18 cellular contexts compared by ENCODE assay signal in the genomic region with DNA sequence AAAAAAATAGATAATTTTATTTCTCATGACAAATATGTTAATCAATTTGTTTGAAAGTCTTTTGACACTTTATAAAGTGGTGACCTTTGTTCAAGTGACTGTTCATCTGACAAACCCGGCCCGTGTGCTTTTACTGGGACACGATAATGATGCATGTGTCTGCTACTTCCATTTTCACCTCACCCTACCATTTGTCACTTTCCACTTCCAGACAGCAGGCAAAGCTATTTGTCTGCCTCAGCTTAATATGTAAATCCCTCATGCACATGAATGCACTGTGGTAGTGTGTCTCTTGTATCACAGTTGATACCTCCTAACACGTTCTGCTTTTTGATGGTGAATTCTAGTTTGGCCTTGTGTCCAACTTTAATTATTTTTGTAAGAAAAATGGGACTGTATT.
A peak's percentile ranks its signal among the peaks of the same experiment; 100 is the strongest.
DNase-seq lines count a peak whose midpoint lies in the region; ATAC-seq, FAIRE-seq and TF ChIP-seq lines count a peak whose summit lies in the region.
"Had no signal": no experiment of that assay in that cellular context is flagged by ENCODE, and none has a peak within 500 bp of the region (broad histone marks: within the 10 kb centered on the region; RNA-seq: fewer than 3 reads in every experiment).

No MANE protein-coding gene starts in this region.

- ATAC-seq in memory B cell (ENCODE audit: low read depth): no peak
- no peak for ATAC-seq in GM18909 (IDR thresholded peaks at IDR 0.05; ENCODE audit: poor library complexity, unreplicated experiment)
- ATAC-seq: GM23338 had no signal

- intact Hi-C loops in colonic mucosa (cut with DNase I): no loop called here

- no peak for TF ChIP-seq CTCF in neural cell (IDR thresholded peaks at IDR 0.05; ENCODE audit: poor library complexity, severe bottlenecking)
- TF ChIP-seq CTCF in colonic mucosa (IDR thresholded peaks at IDR 0.05): no peak

- no peaks in the 10 kb centered on the region; the same call in 1 of the 2 replicates for H3K4me1 ChIP-seq in HAP-1
- H3K4me1 ChIP-seq in colonic mucosa: no peaks in the 10 kb centered on the region
- peaks cover under 1% of the 10 kb centered on the region; the same call in 1 of the 2 replicates for H3K4me1 ChIP-seq in GM23248 (ENCODE audit: insufficient read depth)

- no peaks in the 10 kb centered on the region for H3K27me3 ChIP-seq in HAP-1 (ENCODE audit: low read depth)
- H3K27me3 ChIP-seq in neural cell (ENCODE audit: insufficient read depth, low read depth, low read length): no peaks in the 10 kb centered on the region
- H3K27me3 ChIP-seq in colonic mucosa: no peaks in the 10 kb centered on the region
- H3K27me3 ChIP-seq in GM23248 (replicated peaks; ENCODE audit: insufficient read depth): no peaks in the 10 kb centered on the region

- peak overlapping the region; percentile 53 for H3K27ac Mint-ChIP-seq in memory B cell
- H3K27ac Mint-ChIP-seq: CD4-positive, alpha-beta memory T cell; GM23338; H9; HFFc6 had no signal

- no peak for TF ChIP-seq RAD21 in neural cell (conservative IDR thresholded peaks at IDR 0.05)

- H3K9ac ChIP-seq in neural cell (ENCODE audit: low read length) (no peak overlapping the region), colonic mucosa (ENCODE audit: low read depth in 2 of 2, low read length in 2 of 2) (no peak overlapping the region), GM23248 (no peak overlapping the region)

- no peaks in the 10 kb centered on the region for H3K79me2 ChIP-seq in neural cell (replicated peaks; ENCODE audit: insufficient read depth, low read length)
- H3K79me2 ChIP-seq in GM23248 (ENCODE audit: insufficient read depth): no peaks in the 10 kb centered on the region

- no peaks in the 10 kb centered on the region for H3K27me3 Mint-ChIP-seq in memory B cell
- H3K27me3 Mint-ChIP-seq: CD4-positive, alpha-beta memory T cell had no signal

- peaks cover 3% of the 10 kb centered on the region for H3K4me1 Mint-ChIP-seq in memory B cell

- H3K4me2 ChIP-seq in neural cell (ENCODE audit: low read length): peak overlapping the region; percentile 18
- H3K4me2 ChIP-seq in GM23248 (ENCODE audit: unreplicated experiment): no peak overlapping the region
- H3K4me2 ChIP-seq: GM23338 had no signal

- no peaks in the 10 kb centered on the region for H3F3A ChIP-seq in neural cell (ENCODE audit: insufficient read depth, low read length, poor library complexity, severe bottlenecking)
- no peaks in the 10 kb centered on the region for H3F3A ChIP-seq in GM23248 (ENCODE audit: insufficient read depth)

- H2AFZ ChIP-seq in neural cell (ENCODE audit: low read depth, low read length): no peak overlapping the region
- no peak overlapping the region for H2AFZ ChIP-seq in GM23248
- H2AFZ ChIP-seq: GM23338 had no signal

- H3K9me3 Mint-ChIP-seq in memory B cell: no peaks in the 10 kb centered on the region
- H3K9me3 Mint-ChIP-seq: CD4-positive, alpha-beta memory T cell; HFFc6 had no signal

- peaks cover 11% of the 10 kb centered on the region for H3K36me3 ChIP-seq in HAP-1 (replicated peaks)
- H3K36me3 ChIP-seq in neural cell (ENCODE audit: insufficient read depth, low read length): no peaks in the 10 kb centered on the region
- H3K36me3 ChIP-seq in colonic mucosa: no peaks in the 10 kb centered on the region
- H3K36me3 ChIP-seq in GM23248 (ENCODE audit: low read depth): 0 out of 2 replicates have a peak, but pooled peaks cover 10% of the 10 kb centered on the region

- H3K4me3 ChIP-seq in HAP-1 (no peak overlapping the region), neural cell (ENCODE audit: low read length) (no peak overlapping the region), colonic mucosa (no peak overlapping the region), GM23248 (no peak overlapping the region)
- H3K4me3 ChIP-seq: GM23338 had no signal

- no peak for TF ChIP-seq POLR2A in GM12892 (IDR thresholded peaks at IDR 0.05; ENCODE audit: low read depth, low read length)

- peak overlapping the region; percentile 18 for H3K27ac ChIP-seq in neural cell (ENCODE audit: low read length)
- no peak overlapping the region for H3K27ac ChIP-seq in colonic mucosa
- no peak overlapping the region for H3K27ac ChIP-seq in GM23248

- peak; percentile 21 for FAIRE-seq in GM12892 (lab: Jason Lieb, UNC)
- FAIRE-seq: GM12891 had no signal

- H3K9me2 ChIP-seq in neural cell (ENCODE audit: insufficient read depth, low read length) (no peaks in the 10 kb centered on the region), GM23248 (ENCODE audit: insufficient read depth) (no peaks in the 10 kb centered on the region)

- H3K36me3 Mint-ChIP-seq in memory B cell: peaks cover 36% of the 10 kb centered on the region

- WGBS in GM23248 (ENCODE audit: low coverage in 1 of 2, low lambda C conversion rate in 2 of 2, missing lambda C conversion rate in 2 of 2), 2 experiments: 77 to 85% methylated on average over 4 of the region's 4 CpGs

- H3K9me3 ChIP-seq in HAP-1 (no peaks in the 10 kb centered on the region), neural cell (ENCODE audit: low read length) (no peaks in the 10 kb centered on the region), colonic mucosa (no peaks in the 10 kb centered on the region), GM23248 (ENCODE audit: low read depth) (no peaks in the 10 kb centered on the region)

- no peak overlapping the region for H3K4me3 Mint-ChIP-seq in memory B cell
- H3K4me3 Mint-ChIP-seq: CD4-positive, alpha-beta memory T cell; GM23338; H9; HFFc6 had no signal

- in situ Hi-C loops in HAP-1 (cut with MboI; ENCODE audit: low sequenced_read_pairs) (no loop called here), GM23248 (cut with MboI) (no loop called here)

- no peaks in the 10 kb centered on the region for H4K20me1 ChIP-seq in neural cell (ENCODE audit: insufficient read depth)
- H4K20me1 ChIP-seq in GM23248 (ENCODE audit: insufficient read depth): no peaks in the 10 kb centered on the region

- peak; percentile 96 for TF ChIP-seq EP300 in neural cell (conservative IDR thresholded peaks at IDR 0.05; ENCODE audit: poor library complexity, severe bottlenecking)

- DNase-seq in GM12892 (ENCODE audit: insufficient read length): no peak
- DNase-seq in HAP-1 (ENCODE audit: low spot score in 2 of 2): peak; percentile 13 to 46
- DNase-seq in memory B cell (ENCODE audit: low spot score in 2 of 2): no peak
- no peak for DNase-seq in colonic mucosa
- no peak for DNase-seq in GM23248
- DNase-seq: C1 segment of cervical spinal cord; Calu3; CD4-positive, alpha-beta memory T cell; COR-L47; DMS53; DMS79 treated with DMSO at 0.1 percent for 48 hours; GF-D8; H9; HFFc6 had no signal

TF ChIP-seq in neural cell, 6 proteins besides CTCF, POLR2A, EP300 and RAD21:
- no peak for TF ChIP-seq TAF1 (IDR thresholded peaks at IDR 0.05; ENCODE audit: low read depth)
- no peak for TF ChIP-seq SMC3 (conservative IDR thresholded peaks at IDR 0.05; ENCODE audit: poor library complexity)
- TF ChIP-seq, protein P1, sequence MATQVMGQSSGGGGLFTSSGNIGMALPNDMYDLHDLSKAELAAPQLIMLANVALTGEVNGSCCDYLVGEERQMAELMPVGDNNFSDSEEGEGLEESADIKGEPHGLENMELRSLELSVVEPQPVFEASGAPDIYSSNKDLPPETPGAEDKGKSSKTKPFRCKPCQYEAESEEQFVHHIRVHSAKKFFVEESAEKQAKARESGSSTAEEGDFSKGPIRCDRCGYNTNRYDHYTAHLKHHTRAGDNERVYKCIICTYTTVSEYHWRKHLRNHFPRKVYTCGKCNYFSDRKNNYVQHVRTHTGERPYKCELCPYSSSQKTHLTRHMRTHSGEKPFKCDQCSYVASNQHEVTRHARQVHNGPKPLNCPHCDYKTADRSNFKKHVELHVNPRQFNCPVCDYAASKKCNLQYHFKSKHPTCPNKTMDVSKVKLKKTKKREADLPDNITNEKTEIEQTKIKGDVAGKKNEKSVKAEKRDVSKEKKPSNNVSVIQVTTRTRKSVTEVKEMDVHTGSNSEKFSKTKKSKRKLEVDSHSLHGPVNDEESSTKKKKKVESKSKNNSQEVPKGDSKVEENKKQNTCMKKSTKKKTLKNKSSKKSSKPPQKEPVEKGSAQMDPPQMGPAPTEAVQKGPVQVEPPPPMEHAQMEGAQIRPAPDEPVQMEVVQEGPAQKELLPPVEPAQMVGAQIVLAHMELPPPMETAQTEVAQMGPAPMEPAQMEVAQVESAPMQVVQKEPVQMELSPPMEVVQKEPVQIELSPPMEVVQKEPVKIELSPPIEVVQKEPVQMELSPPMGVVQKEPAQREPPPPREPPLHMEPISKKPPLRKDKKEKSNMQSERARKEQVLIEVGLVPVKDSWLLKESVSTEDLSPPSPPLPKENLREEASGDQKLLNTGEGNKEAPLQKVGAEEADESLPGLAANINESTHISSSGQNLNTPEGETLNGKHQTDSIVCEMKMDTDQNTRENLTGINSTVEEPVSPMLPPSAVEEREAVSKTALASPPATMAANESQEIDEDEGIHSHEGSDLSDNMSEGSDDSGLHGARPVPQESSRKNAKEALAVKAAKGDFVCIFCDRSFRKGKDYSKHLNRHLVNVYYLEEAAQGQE (IDR thresholded peaks at IDR 0.05; ENCODE audit: borderline replicate concordance): peak; percentile 72
- TF ChIP-seq MXI1 (conservative IDR thresholded peaks at IDR 0.05; ENCODE audit: poor library complexity, severe bottlenecking): peak; percentile 15
- peak; percentile 84 for TF ChIP-seq POLR2AphosphoS5 (IDR thresholded peaks at IDR 0.05)
- TF ChIP-seq EZH2 (IDR thresholded peaks at IDR 0.05; ENCODE audit: borderline replicate concordance, insufficient read depth, low read length, poor library complexity, severe bottlenecking): no peak

Comparison
In these comparisons a context has a peak if more than half of its experiments do, and no peak if none do; other contexts are left out.
1. DNase-seq: peak in HAP-1 (2 of 2); none in GM12892 (single experiment), memory B cell (0 of 2), colonic mucosa (single experiment) and GM23248 (single experiment).